In genomic region chr6:108408861-108409260, GRCh38 we compare ENCODE assay signal across 1 cellular context.
A peak's percentile ranks its signal among the peaks of the same experiment; 100 is the strongest.
TF ChIP-seq lines count a peak whose summit lies in the region.

No MANE protein-coding gene starts in this region.

TF ChIP-seq in liver, 16 proteins besides CTCF, POLR2A, EP300 and RAD21 (continued from another document):
- TF ChIP-seq ZBTB33 (IDR thresholded peaks at IDR 0.05) = peak; percentile 3
- no peak for TF ChIP-seq MAX (IDR thresholded peaks at IDR 0.05)
- no peak for TF ChIP-seq ATF3 (IDR thresholded peaks at IDR 0.05)
